5 cellular contexts compared by ENCODE assay signal in the genomic region with DNA sequence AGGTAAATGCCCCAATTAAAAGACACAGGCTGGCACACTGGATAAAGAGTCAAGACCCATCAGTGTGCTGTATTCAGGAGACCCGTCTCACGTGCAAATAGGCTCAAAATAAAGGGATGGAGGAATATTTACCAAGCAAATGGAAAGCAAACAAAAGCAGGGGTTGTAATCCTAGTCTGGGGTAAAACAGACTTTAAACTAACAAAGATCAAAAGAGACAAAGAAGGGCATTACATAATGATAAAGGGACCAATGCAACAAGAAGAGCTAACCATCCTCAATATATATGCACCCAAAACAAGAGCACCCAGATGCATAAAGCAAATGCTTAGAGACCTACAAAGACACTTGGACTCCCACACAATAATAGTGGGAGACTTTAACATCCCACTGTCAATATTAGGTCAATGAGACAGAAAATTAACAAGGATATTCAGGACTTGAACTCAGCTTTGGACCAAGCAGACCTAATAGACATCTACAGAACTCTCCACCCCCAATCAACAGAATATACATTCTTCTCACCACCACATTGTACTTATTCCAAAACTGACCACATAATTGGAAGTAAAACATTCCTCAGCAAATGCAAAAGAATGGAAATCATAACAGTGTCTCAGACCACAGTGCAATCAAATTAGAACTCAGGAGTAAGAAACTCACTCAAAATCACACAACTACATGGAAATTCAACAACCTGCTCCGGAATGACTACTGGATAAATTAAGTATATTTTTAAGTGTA.
A peak's percentile ranks its signal among the peaks of the same experiment; 100 is the strongest.
DNase-seq lines count a peak whose midpoint lies in the region; TF ChIP-seq lines count a peak whose summit lies in the region.
"Not testable (repeated sequence)": the region's sequence is repeated elsewhere in the genome, so short reads cannot be mapped to it uniquely, and the experiment has no call there.

No MANE protein-coding gene starts in this region.

- not testable (repeated sequence) for H3K27me3 ChIP-seq in liver (ENCODE audit: control insufficient read depth in 4 of 4, insufficient read depth in 4 of 4, low read length in 3 of 4)

- not testable (repeated sequence) for H3K9ac ChIP-seq in liver (ENCODE audit: low read depth in 1 of 2, low read length in 2 of 2)

- not testable (repeated sequence) for TF ChIP-seq CTCF in AG10803 (conservative IDR thresholded peaks at IDR 0.05; ENCODE audit: low read length); astrocyte of the cerebellum (IDR thresholded peaks at IDR 0.05; ENCODE audit: low read depth, low read length, missing control alignments); liver (IDR thresholded peaks at IDR 0.05; ENCODE audit: low read depth, low read length, missing input control)

- 63% methylated on average over 3 of the region's 3 CpGs for WGBS in liver

- H3K4me1 ChIP-seq in liver (ENCODE audit: control insufficient read depth in 4 of 4, insufficient read depth in 4 of 4, low read length in 3 of 4), result peaks cover 2 to 14% (median 9%) of the 10 kb centered on the region in 4 donors

- in situ Hi-C loops in astrocyte of the cerebellum (cut with HindIII; ENCODE audit: low sequenced_read_pairs), result not testable (repeated sequence)

- H3K4me3 ChIP-seq in AG10803 (ENCODE audit: low read length); astrocyte of the cerebellum (ENCODE audit: low read depth, low read length); liver (ENCODE audit: low read depth in 1 of 3, low read length in 3 of 3): not testable (repeated sequence)

- TF ChIP-seq RAD21 in liver (IDR thresholded peaks at IDR 0.05), result not testable (repeated sequence)

- H3K36me3 ChIP-seq in liver (ENCODE audit: control insufficient read depth in 4 of 4, insufficient read depth in 3 of 4, low read depth in 1 of 4, low read length in 3 of 4), result not testable (repeated sequence)

- DNase-seq in AG10803 (ENCODE audit: low read depth), result peak; percentile 48
- peak; percentile 65 for DNase-seq in EH (ENCODE audit: low read depth)
- DNase-seq in astrocyte of the cerebellum (ENCODE audit: low read depth), result peak; percentile 31
- DNase-seq in fibroblast of peridontal ligament (ENCODE audit: extremely low read depth), result peak; percentile 66

- H3K9me3 ChIP-seq in liver (ENCODE audit: control insufficient read depth in 4 of 4, low read length in 3 of 4), result not testable (repeated sequence)

- not testable (repeated sequence) for H3K27ac ChIP-seq in liver (ENCODE audit: low read depth in 1 of 2, low read length in 2 of 2)

TF ChIP-seq in liver, 16 proteins besides CTCF, POLR2A, EP300 and RAD21:
- peak; percentile 40 to 45 for TF ChIP-seq HNF4A (conservative IDR thresholded peaks at IDR 0.05)
